8 cellular contexts compared by ENCODE assay signal in the genomic region with DNA sequence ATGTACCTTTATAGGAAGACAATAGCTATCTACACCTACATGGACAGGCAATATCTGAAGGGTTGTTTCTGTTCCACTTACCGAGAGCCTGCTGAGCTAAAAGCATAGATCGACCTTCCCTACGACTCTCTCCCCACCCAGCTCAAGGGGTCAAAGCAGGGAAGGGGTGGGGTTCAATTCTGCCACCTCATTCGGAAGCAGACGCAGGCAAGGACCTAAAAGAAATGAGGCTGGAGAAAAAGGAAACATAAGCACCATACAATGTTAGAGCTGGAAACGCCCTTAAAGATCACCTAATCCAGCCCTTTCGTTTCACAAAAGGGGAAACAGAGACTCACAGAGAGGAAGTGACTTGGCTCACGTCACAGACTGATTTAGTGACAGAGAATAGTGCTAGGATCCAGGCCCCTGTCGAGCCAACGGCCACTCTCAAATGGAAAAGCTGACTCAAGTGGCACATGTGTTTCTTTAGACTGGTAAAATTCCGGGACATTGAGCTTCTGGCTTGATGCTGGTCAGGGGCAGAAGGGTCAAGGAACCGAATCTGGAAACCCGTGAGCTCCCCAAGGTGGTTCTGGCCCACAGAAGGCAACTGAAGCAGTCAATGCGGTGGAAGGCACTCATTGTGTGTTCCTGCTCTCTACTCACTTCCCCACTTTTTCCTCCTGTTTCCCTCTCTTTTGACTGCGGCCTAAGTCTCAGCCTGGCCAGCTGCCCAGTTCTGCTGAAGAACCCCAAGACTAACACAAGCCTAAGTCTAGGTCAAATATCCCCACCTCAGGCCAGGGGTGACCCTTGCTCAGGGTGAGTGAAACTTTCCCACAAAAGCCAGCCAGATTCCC. TPM values are rescaled to one million over a fixed set of nuclear protein-coding genes. Genes with fewer than 3 reads are reported as not detected.
A peak's percentile ranks its signal among the peaks of the same experiment; 100 is the strongest.
DNase-seq lines count a peak whose midpoint lies in the region; ATAC-seq and TF ChIP-seq lines count a peak whose summit lies in the region.

No MANE protein-coding gene starts in this region.

- H3K9me3 Mint-ChIP-seq in activated T-helper 17 cell treated with anti-CD3 and anti-CD28 coated beads, Interleukin-2, amount 50 U/mL, for 72 hours = no peaks in the 10 kb centered on the region

- peaks cover 11% of the 10 kb centered on the region for H3K4me1 Mint-ChIP-seq in activated T-helper 17 cell treated with anti-CD3 and anti-CD28 coated beads, Interleukin-2, amount 50 U/mL, for 72 hours

- H3K36me3 ChIP-seq in right lobe of liver = no peaks in the 10 kb centered on the region
- no peaks in the 10 kb centered on the region for H3K36me3 ChIP-seq in thymus (ENCODE audit: control insufficient read depth, insufficient read depth)

- peak overlapping the region; percentile 95 for H3K4me3 Mint-ChIP-seq in activated T-helper 17 cell treated with anti-CD3 and anti-CD28 coated beads, Interleukin-2, amount 50 U/mL, for 72 hours

- H3K4me1 ChIP-seq in right lobe of liver (peaks cover 0 to 5% (median 0%) of the 10 kb centered on the region in 4 donors), thymus (ENCODE audit: control insufficient read depth, insufficient read depth, low read length) (peaks cover 17% of the 10 kb centered on the region)

- peaks cover 85% of the 10 kb centered on the region for H3K36me3 Mint-ChIP-seq in activated T-helper 17 cell treated with anti-CD3 and anti-CD28 coated beads, Interleukin-2, amount 50 U/mL, for 72 hours (ENCODE audit: low read depth)

- 41% methylated on average over 11 of the region's 15 CpGs for WGBS in right lobe of liver (ENCODE audit: insufficient coverage, low coverage, low lambda C conversion rate, missing lambda C conversion rate)
- 9% methylated on average over 15 of the region's 15 CpGs for WGBS in thymus

- peak overlapping the region; percentile 38 to 66 (median 63) for H3K27ac ChIP-seq in right lobe of liver
- H3K27ac ChIP-seq in thymus (ENCODE audit: low read depth) = peak overlapping the region; percentile 95

- DNase-seq in GF-D8 (lab: John Stamatoyannopoulos, UW) = peak; percentile 53
- DNase-seq in NCI-H187 treated with DMSO at 0.1 percent for 48 hours (lab: John Stamatoyannopoulos, UW) = peak; percentile 40
- DNase-seq in right lobe of liver = peak in 1 of 3 donors; percentile 36
- DNase-seq in mesenteric fat pad (ENCODE audit: low spot score) = no peak

- H3K9me3 ChIP-seq in right lobe of liver = no peaks in the 10 kb centered on the region
- no peaks in the 10 kb centered on the region for H3K9me3 ChIP-seq in thymus (ENCODE audit: control insufficient read depth)

- no peaks in the 10 kb centered on the region for H3K27me3 Mint-ChIP-seq in activated T-helper 17 cell treated with anti-CD3 and anti-CD28 coated beads, Interleukin-2, amount 50 U/mL, for 72 hours

- no peak for TF ChIP-seq CTCF in right lobe of liver (IDR thresholded peaks at IDR 0.05)

- H3K4me3 ChIP-seq in right lobe of liver (no peak overlapping the region), thymus (ENCODE audit: low read length) (peak overlapping the region; percentile 42)

- TF ChIP-seq POLR2A in right lobe of liver (IDR thresholded peaks at IDR 0.05) = no peak

- intact Hi-C loops in right lobe of liver (cut with DNase I) = no loop called here

- H3K27me3 ChIP-seq in right lobe of liver = no peaks in the 10 kb centered on the region
- H3K27me3 ChIP-seq in thymus (ENCODE audit: control insufficient read depth, insufficient read depth) = no peaks in the 10 kb centered on the region

- ATAC-seq in GM21526 (IDR thresholded peaks at IDR 0.05; ENCODE audit: low FRiP score, unreplicated experiment) (peak; percentile 45), right lobe of liver (peak; percentile 57 to 66 (median 59)), HG03175 (IDR thresholded peaks at IDR 0.05; ENCODE audit: unreplicated experiment) (no peak)
- peak; percentile 53 for ATAC-seq in activated T-helper 17 cell treated with anti-CD3 and anti-CD28 coated beads, Interleukin-2, amount 50 U/mL, for 72 hours (replicated peaks)

- H3K27ac Mint-ChIP-seq in activated T-helper 17 cell treated with anti-CD3 and anti-CD28 coated beads, Interleukin-2, amount 50 U/mL, for 72 hours = peak overlapping the region; percentile 97

RNA-seq across cellular contexts. Expression of gene SEPTIN6, which starts 7.5 kb away (rescaled TPM):
- total RNA-seq in activated T-helper 17 cell treated with anti-CD3 and anti-CD28 coated beads, Interleukin-2, amount 50 U/mL, for 72 hours = 100 to 1,000 TPM; 171 to 204 TPM
- total RNA-seq in right lobe of liver (10 to 100 TPM; 12.7 to 25.6 (median 19.6) TPM), mesenteric fat pad (16.1 TPM)
- polyA plus RNA-seq in thymus = 53.1 TPM

Comparison
In these comparisons a context has a peak if more than half of its experiments do, and no peak if none do; other contexts are left out.
1. RNA of gene SEPTIN6, which starts 7.5 kb away (total RNA-seq): 171 to 204 TPM in activated T-helper 17 cell treated with anti-CD3 and anti-CD28 coated beads, Interleukin-2, amount 50 U/mL, for 72 hours; 12.7 to 25.6 TPM in right lobe of liver and 16.1 TPM in mesenteric fat pad (single experiment); every median in the first group is over 4 times any median in the second.